ENCODE assay signal across 8 cellular contexts in genomic region chr12:56041579-56042429, GRCh38. TPM values are rescaled to one million over a fixed set of nuclear protein-coding genes. Genes with fewer than 3 reads are reported as not detected.
DNase-seq lines count a peak whose midpoint lies in the region; ATAC-seq and TF ChIP-seq lines count a peak whose summit lies in the region.

TSS of gene RPS26 (plus strand) at chr12:56041918. CDS start at chr12:56042167, 249 bp downstream.

- H3K27ac ChIP-seq in RWPE1 = peak within 1 kb of the TSS; percentile 83

- no peaks in the 10 kb centered on the region for H3K9me3 Mint-ChIP-seq in activated T-helper 2 cell treated with anti-CD3 and anti-CD28 coated beads, Interferon-gamma antibody, Interleukin-2, Interleukin-4, amounts not matched to agents 10 μg/mL and 5 μg/mL and 100 μg/mL, durations not matched to agents 14 hours and 24 hours and 36 hours
- no peaks in the 10 kb centered on the region for H3K9me3 Mint-ChIP-seq in natural killer cell

- POLR2A ChIA-PET in RWPE1 (lab: Yijun Ruan, JAX; ENCODE audit: low non-redundant PET) = no interaction called here

- CTCF ChIA-PET in RWPE1 (lab: Yijun Ruan, JAX) = interaction anchor here (0.9 to 1.0 kb wide), 2 partner anchors 13 to 46 kb away, joined by 3 to 4 read pairs; no protein-coding TSS in a partner anchor

- peaks cover 44% of the 10 kb centered on the region for H3K4me1 Mint-ChIP-seq in activated T-helper 2 cell treated with anti-CD3 and anti-CD28 coated beads, Interferon-gamma antibody, Interleukin-2, Interleukin-4, amounts not matched to agents 10 μg/mL and 5 μg/mL and 100 μg/mL, durations not matched to agents 14 hours and 24 hours and 36 hours (ENCODE audit: low read depth)
- H3K4me1 Mint-ChIP-seq in natural killer cell = peaks cover 24 to 25% of the 10 kb centered on the region in 2 donors

- DNase-seq in ELR (ENCODE audit: low read depth) (peak; percentile 100), H4 (ENCODE audit: low spot score) (peak; percentile 99), LNCaP clone FGC (ENCODE audit: low read depth) (peak; percentile 100), RWPE1 (ENCODE audit: low spot score) (peak; percentile 94), fibroblast of peridontal ligament (ENCODE audit: extremely low read depth) (peak; percentile 100), natural killer cell (peak; percentile 85)
- peak; percentile 94 for DNase-seq in activated T-helper 2 cell treated with anti-CD3 and anti-CD28 coated beads, Interferon-gamma antibody, Interleukin-2, Interleukin-4, amounts not matched to agents 10 μg/mL and 5 μg/mL and 100 μg/mL, durations not matched to agents 14 hours and 24 hours and 36 hours (ENCODE audit: low spot score)
- DNase-seq in stimulated activated naive CD4-positive, alpha-beta T cell treated with Interleukin-2 at 50 U/mL for 16 hours (lab: John Stamatoyannopoulos, UW) = peak; percentile 90

- H3K27ac Mint-ChIP-seq in activated T-helper 2 cell treated with anti-CD3 and anti-CD28 coated beads, Interferon-gamma antibody, Interleukin-2, Interleukin-4, amounts not matched to agents 10 μg/mL and 5 μg/mL and 100 μg/mL, durations not matched to agents 14 hours and 24 hours and 36 hours = peak within 1 kb of the TSS; percentile 93
- peak within 1 kb of the TSS; percentile 93 to 98 for H3K27ac Mint-ChIP-seq in natural killer cell

- peaks cover 64% of the 10 kb centered on the region for H3K36me3 Mint-ChIP-seq in activated T-helper 2 cell treated with anti-CD3 and anti-CD28 coated beads, Interferon-gamma antibody, Interleukin-2, Interleukin-4, amounts not matched to agents 10 μg/mL and 5 μg/mL and 100 μg/mL, durations not matched to agents 14 hours and 24 hours and 36 hours (ENCODE audit: low read depth)
- H3K36me3 Mint-ChIP-seq in natural killer cell = no peaks in the 10 kb centered on the region

- ATAC-seq in natural killer cell = peak; percentile 89 to 97 (median 93)

- no peaks in the 10 kb centered on the region for H3K27me3 Mint-ChIP-seq in activated T-helper 2 cell treated with anti-CD3 and anti-CD28 coated beads, Interferon-gamma antibody, Interleukin-2, Interleukin-4, amounts not matched to agents 10 μg/mL and 5 μg/mL and 100 μg/mL, durations not matched to agents 14 hours and 24 hours and 36 hours (ENCODE audit: low read depth)
- H3K27me3 Mint-ChIP-seq in natural killer cell (ENCODE audit: low read depth in 2 of 2) = no peaks in the 10 kb centered on the region

- H3K4me3 Mint-ChIP-seq in activated T-helper 2 cell treated with anti-CD3 and anti-CD28 coated beads, Interferon-gamma antibody, Interleukin-2, Interleukin-4, amounts not matched to agents 10 μg/mL and 5 μg/mL and 100 μg/mL, durations not matched to agents 14 hours and 24 hours and 36 hours (ENCODE audit: low read depth) = peak within 1 kb of the TSS; percentile 95
- peak within 1 kb of the TSS; percentile 99 for H3K4me3 Mint-ChIP-seq in natural killer cell

- intact Hi-C loops in activated T-helper 2 cell treated with anti-CD3 and anti-CD28 coated beads, Interferon-gamma antibody, Interleukin-2, Interleukin-4, amounts not matched to agents 10 μg/mL and 5 μg/mL and 100 μg/mL, durations not matched to agents 14 hours and 24 hours and 36 hours (cut with micrococcal nuclease) = loop anchor here (1.0 to 10.0 kb wide), 10 partner anchors 10 to 305 kb away; partner anchors contain the start of genes IKZF4, ORMDL2, PA2G4 and RPL41
- intact Hi-C loops in natural killer cell (cut with micrococcal nuclease) = loop anchor here (1.0 to 10.0 kb wide), 10 partner anchors 45 to 303 kb away; partner anchors contain the start of genes MYL6, MYL6B, NABP2 and ORMDL2

- peak; percentile 56 for TF ChIP-seq CTCF in LNCaP clone FGC (IDR thresholded peaks at IDR 0.05; ENCODE audit: control insufficient read depth, extremely low read depth, insufficient read depth)
- peak; percentile 87 for TF ChIP-seq CTCF in RWPE1 (conservative IDR thresholded peaks at IDR 0.05; ENCODE audit: low read depth)
- TF ChIP-seq CTCF in natural killer cell (IDR thresholded peaks at IDR 0.05) = no peak

- peak within 1 kb of the TSS; percentile 67 for H3K4me3 ChIP-seq in LNCaP clone FGC (ENCODE audit: low read depth, low read length)

RNA-seq across cellular contexts. Expression of gene RPS26, which starts in this region (rescaled TPM):
- 1,414 and 1,870 TPM in 2 replicates for total RNA-seq in H4 (2014; rRNA removed; shearing (Covaris generic))
- 43.9 and 45.2 TPM in 2 replicates for total RNA-seq in activated T-helper 2 cell treated with anti-CD3 and anti-CD28 coated beads, Interferon-gamma antibody, Interleukin-2, Interleukin-4, amounts not matched to agents 10 μg/mL and 5 μg/mL and 100 μg/mL, durations not matched to agents 14 hours and 24 hours and 36 hours
- 10 to 100 TPM; 29.5 to 50.3 (median 35.5) TPM for total RNA-seq in natural killer cell

Comparison
In these comparisons a context has a peak if more than half of its experiments do, and no peak if none do; other contexts are left out.
1. Peak in every context shown above with its lines: DNase-seq, ATAC-seq, H3K4me3 ChIP-seq and H3K27ac ChIP-seq.
2. RNA of gene RPS26 (total RNA-seq): 1,414 to 1,870 TPM in H4; 43.9 to 45.2 TPM in activated T-helper 2 cell treated with anti-CD3 and anti-CD28 coated beads, Interferon-gamma antibody, Interleukin-2, Interleukin-4, amounts not matched to agents 10 μg/mL and 5 μg/mL and 100 μg/mL, durations not matched to agents 14 hours and 24 hours and 36 hours and 29.5 to 50.3 TPM in natural killer cell; every median in the first group is over 10 times any median in the second.